In genomic region chr17:79721993-79722671, GRCh38 we compare ENCODE assay signal across 15 cellular contexts. TPM values are rescaled to one million over a fixed set of nuclear protein-coding genes. Genes with fewer than 3 reads are reported as not detected.
A peak's percentile ranks its signal among the peaks of the same experiment; 100 is the strongest.
DNase-seq lines count a peak whose midpoint lies in the region; ATAC-seq and TF ChIP-seq lines count a peak whose summit lies in the region.
"Had no signal": no experiment of that assay in that cellular context is flagged by ENCODE, and none has a peak within 500 bp of the region (broad histone marks: within the 10 kb centered on the region; RNA-seq: fewer than 3 reads in every experiment).

No MANE protein-coding gene starts in this region.

- in situ Hi-C loops in ACHN (cut with HindIII; ENCODE audit: low pct_ligation_motif_present, low pct_unique_long_range_greater_than_20kb, low sequenced_read_pairs), result no loop called here
- in situ Hi-C loops in GM23248 (cut with MboI), result no loop called here

- H3K27ac ChIP-seq in GM23248 (no peak overlapping the region), PC-3 (ENCODE audit: low read length) (no peak overlapping the region)
- H3K27ac ChIP-seq: thoracic aorta had no signal

- H3F3A ChIP-seq in GM23248 (ENCODE audit: insufficient read depth) (no peaks in the 10 kb centered on the region), PC-3 (ENCODE audit: low read length, unreplicated experiment) (no peaks in the 10 kb centered on the region)

- H2AFZ ChIP-seq in GM23248 (no peak overlapping the region), PC-3 (ENCODE audit: low read length) (no peak overlapping the region)

- 0 out of 2 replicates have a peak, but pooled peaks cover 3% of the 10 kb centered on the region for H3K27me3 ChIP-seq in GM23248 (replicated peaks; ENCODE audit: insufficient read depth)
- H3K27me3 ChIP-seq in PC-3 (ENCODE audit: low read length), result no peaks in the 10 kb centered on the region

- peak; percentile 89 for ATAC-seq in PC-3
- no peak for ATAC-seq in GM21390 (IDR thresholded peaks at IDR 0.05; ENCODE audit: unreplicated experiment)
- no peak for ATAC-seq in GM19467 (IDR thresholded peaks at IDR 0.05; ENCODE audit: unreplicated experiment)
- ATAC-seq in GM21825 (IDR thresholded peaks at IDR 0.05; ENCODE audit: unreplicated experiment), result no peak

- no peaks in the 10 kb centered on the region for H3K79me2 ChIP-seq in GM23248 (ENCODE audit: insufficient read depth)
- no peaks in the 10 kb centered on the region for H3K79me2 ChIP-seq in PC-3 (ENCODE audit: low read length)

- H3K36me3 ChIP-seq in GM23248 (ENCODE audit: low read depth) (no peaks in the 10 kb centered on the region), PC-3 (ENCODE audit: low read depth, low read length) (no peaks in the 10 kb centered on the region)
- H3K36me3 ChIP-seq: thoracic aorta had no signal

- H3K4me3 ChIP-seq in GM23248, result no peak overlapping the region
- H3K4me3 ChIP-seq in PC-3 (ENCODE audit: low read length), result no peak overlapping the region
- H3K4me3 ChIP-seq in fibroblast of the aortic adventitia (ENCODE audit: low read depth, low read length), result no peak overlapping the region
- H3K4me3 ChIP-seq: thoracic aorta had no signal

- H3K9ac ChIP-seq in GM23248 (no peak overlapping the region), PC-3 (ENCODE audit: low read length) (no peak overlapping the region)

- CTCF ChIA-PET in PC-3 (lab: Charles Lee), result interaction anchor here (0.5 to 1.0 kb wide), 4 partner anchors 20 to 117 kb away, joined by 3 to 5 read pairs (median 4); partner anchors contain the start of gene CBX4

- H3K9me3 ChIP-seq in GM23248 (ENCODE audit: low read depth) (no peaks in the 10 kb centered on the region), PC-3 (ENCODE audit: low read length) (no peaks in the 10 kb centered on the region)
- H3K9me3 ChIP-seq: thoracic aorta had no signal

- TF ChIP-seq CTCF in PC-3 (conservative IDR thresholded peaks at IDR 0.05; ENCODE audit: low read depth, low read length), result peak; percentile 65
- TF ChIP-seq CTCF in fibroblast of the aortic adventitia (IDR thresholded peaks at IDR 0.05; ENCODE audit: insufficient read depth, low read length), result peak; percentile 5

- DNase-seq in ACHN (peak; percentile 37), GM23248 (peak; percentile 13), PC-3 (peak; percentile 67), fibroblast of the aortic adventitia (ENCODE audit: low read depth) (peak; percentile 4), T-helper 2 cell (no peak)
- DNase-seq: activated CD4-positive, CD25-positive, alpha-beta regulatory T cell treated with anti-CD3 and anti-CD28 coated beads, Interleukin-2, amount 50 U/mL, for 72 hours; activated naive CD8-positive, alpha-beta T cell treated with anti-CD3 and anti-CD28 coated beads, Interleukin-2, amount 10 ng/mL, durations not matched to agents 7 days and 5 days; NCI-H446 treated with DMSO at 0.1 percent for 48 hours had no signal

- no TSS peak for BruUV-seq in PC-3 (replicated peaks; lab: Mats Ljungman, UMichigan)

- POLR2A ChIA-PET in PC-3 (lab: Charles Lee; ENCODE audit: unreplicated experiment), result interaction anchor here (0.6 kb wide), 1 partner anchor 86 kb away, joined by 4 read pairs; no protein-coding TSS in a partner anchor

- H4K20me1 ChIP-seq in GM23248 (ENCODE audit: insufficient read depth) (no peaks in the 10 kb centered on the region), PC-3 (ENCODE audit: low read length) (no peaks in the 10 kb centered on the region)

- no peak overlapping the region for H3K4me2 ChIP-seq in GM23248 (ENCODE audit: unreplicated experiment)
- no peak overlapping the region for H3K4me2 ChIP-seq in PC-3 (ENCODE audit: low read length)

- H3K4me1 ChIP-seq in GM23248 (ENCODE audit: insufficient read depth), result no peaks in the 10 kb centered on the region
- H3K4me1 ChIP-seq in PC-3 (ENCODE audit: insufficient read depth, low read length), result no peaks in the 10 kb centered on the region

- H3K9me2 ChIP-seq in GM23248 (ENCODE audit: insufficient read depth), result no peaks in the 10 kb centered on the region
- H3K9me2 ChIP-seq in PC-3 (replicated peaks; ENCODE audit: low read length), result no peaks in the 10 kb centered on the region

- WGBS in GM23248 (ENCODE audit: low coverage in 1 of 2, low lambda C conversion rate in 2 of 2, missing lambda C conversion rate in 2 of 2), 2 experiments, result 40 to 41% methylated on average over 10 of the region's 10 CpGs

- intact Hi-C loops in PC-3 (cut with micrococcal nuclease), result no loop called here

RNA-seq across cellular contexts. Expression of gene ENPP7, which starts 8.6 kb away (rescaled TPM):
- total RNA-seq in GM23248 (2014; rRNA removed; shearing (Covaris generic)), result not detected in 2 replicates
- polyA plus RNA-seq in GM23248 (2016; fragmentation: Nextera tagmentation; extraction: Ambion mirVana), result not detected in 2 replicates
- total RNA-seq in PC-3 (2014; rRNA removed), result not detected in 2 replicates
- total RNA-seq in fibroblast of the aortic adventitia (ENCODE audit: low replicate concordance), result not detected in 2 replicates
- total RNA-seq: Daoy, fibroblast of lung, mesothelial cell of epicardium, thoracic aorta had no signal
- polyA plus RNA-seq: fibroblast of lung had no signal

RNA-seq across cellular contexts. Expression of gene CBX2, which starts 55.8 kb away (rescaled TPM):
- 0.11 and 0.13 TPM in 2 replicates for total RNA-seq in GM23248 (2014; rRNA removed; shearing (Covaris generic))
- 0.13 and 0.23 TPM in 2 replicates for polyA plus RNA-seq in GM23248 (2016; fragmentation: Nextera tagmentation; extraction: Ambion mirVana)
- total RNA-seq in PC-3 (2014; rRNA removed), result 39.2 and 43.9 TPM in 2 replicates
- 0.57 and 0.63 TPM in 2 replicates for total RNA-seq in fibroblast of the aortic adventitia (ENCODE audit: low replicate concordance)

Comparison
In these comparisons a context has a peak if more than half of its experiments do, and no peak if none do; other contexts are left out.
1. DNase-seq: peak in ACHN (single experiment), GM23248 (single experiment), PC-3 (single experiment) and fibroblast of the aortic adventitia (single experiment); none in T-helper 2 cell (0 of 5).
2. RNA of gene CBX2, which starts 55.8 kb away (total RNA-seq): 39.2 to 43.9 TPM in PC-3; 0.57 to 0.63 TPM in fibroblast of the aortic adventitia and 0.11 to 0.13 TPM in GM23248; every median in the first group is over 10 times any median in the second.